In the genomic region with DNA sequence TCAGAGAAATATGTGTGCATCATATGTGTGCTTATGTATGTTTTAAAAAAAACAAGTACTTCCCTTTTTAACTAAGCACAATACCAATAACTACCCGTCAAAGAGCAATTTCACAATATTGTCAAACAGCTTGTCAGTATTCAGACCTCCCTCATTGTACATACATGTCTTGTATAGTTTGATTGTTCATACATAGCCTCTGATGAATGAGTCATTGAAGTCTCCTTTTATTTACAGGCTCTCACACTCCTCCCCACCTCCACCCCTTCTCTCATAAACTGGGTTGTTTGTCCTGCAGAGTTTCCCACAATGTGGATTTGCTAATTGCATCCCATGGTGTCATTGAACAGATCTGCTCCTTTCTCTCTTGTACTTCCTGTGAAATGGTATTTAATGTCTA, we compare ENCODE assay signal across 21 cellular contexts.
"Had no signal": no experiment of that assay in that cellular context is flagged by ENCODE, and none has a peak within 500 bp of the region (broad histone marks: within the 10 kb centered on the region; RNA-seq: fewer than 3 reads in every experiment).

No MANE protein-coding gene starts in this region.

- H3K9me3 ChIP-seq: adrenal gland, prostate gland, vagina had no signal

- ATAC-seq: left ventricle myocardium superior, right cardiac atrium had no signal

- H3K27ac Mint-ChIP-seq: activated naive CD4-positive, alpha-beta T cell treated with anti-CD3 and anti-CD28 coated beads, Interleukin-2, amount 10 ng/mL, durations not matched to agents 7 days and 5 days; activated T-helper 2 cell treated with anti-CD3 and anti-CD28 coated beads, Interferon-gamma antibody, Interleukin-2, Interleukin-4, amounts not matched to agents 10 μg/mL and 5 μg/mL and 100 μg/mL, durations not matched to agents 14 hours and 24 hours and 36 hours; nephron progenitor cell had no signal

- H3K9me3 Mint-ChIP-seq: activated naive CD4-positive, alpha-beta T cell treated with anti-CD3 and anti-CD28 coated beads, Interleukin-2, amount 10 ng/mL, durations not matched to agents 7 days and 5 days; activated T-helper 2 cell treated with anti-CD3 and anti-CD28 coated beads, Interferon-gamma antibody, Interleukin-2, Interleukin-4, amounts not matched to agents 10 μg/mL and 5 μg/mL and 100 μg/mL, durations not matched to agents 14 hours and 24 hours and 36 hours had no signal

- H3K36me3 ChIP-seq: adrenal gland, prostate gland, tibial nerve, vagina had no signal

- H3K4me1 Mint-ChIP-seq: activated naive CD4-positive, alpha-beta T cell treated with anti-CD3 and anti-CD28 coated beads, Interleukin-2, amount 10 ng/mL, durations not matched to agents 7 days and 5 days; nephron progenitor cell had no signal

- H3K4me1 ChIP-seq: prostate gland, tibial nerve had no signal

- H3K27ac ChIP-seq: adrenal gland, prostate gland, tibial nerve, vagina had no signal

- H3K36me3 Mint-ChIP-seq: activated naive CD4-positive, alpha-beta T cell treated with anti-CD3 and anti-CD28 coated beads, Interleukin-2, amount 10 ng/mL, durations not matched to agents 7 days and 5 days had no signal

- DNase-seq: activated CD4-positive, alpha-beta T cell treated with anti-CD3 and anti-CD28 coated beads, Interleukin-2, amount 50 U/mL, for 4 hours; activated CD4-positive, CD25-positive, alpha-beta regulatory T cell treated with anti-CD3 and anti-CD28 coated beads, Interleukin-2, amount 50 U/mL, for 72 hours; activated naive CD4-positive, alpha-beta T cell treated with anti-CD3 and anti-CD28 coated beads, Interleukin-2, amount 10 ng/mL, durations not matched to agents 7 days and 5 days; activated T-cell treated with anti-CD3 and anti-CD28 coated beads, Interleukin-2, amount 50 U/mL, for 1 hour; adrenal gland; caudate nucleus; foreskin fibroblast; kidney glomerular epithelial cell; left ventricle myocardium superior; mesenchymal stem cell; nephron progenitor cell; right cardiac atrium; small intestine; stimulated activated CD4-positive, alpha-beta T cell treated with anti-CD3 and anti-CD28 coated beads, Interleukin-4, amount 100 ng/mL, for 4 hours; stimulated activated CD8-positive, alpha-beta memory T cell treated with anti-CD3 and anti-CD28 coated beads, Interleukin-4, amount 100 ng/mL, for 48 hours; stimulated activated naive CD4-positive, alpha-beta T cell treated with Interleukin-2 at 50 U/mL for 16 hours; substantia nigra had no signal

- H3K4me3 ChIP-seq: adrenal gland, prostate gland, tibial nerve, vagina had no signal

- H3K27me3 ChIP-seq: adrenal gland, tibial nerve, vagina had no signal

- H3K4me3 Mint-ChIP-seq: activated naive CD4-positive, alpha-beta T cell treated with anti-CD3 and anti-CD28 coated beads, Interleukin-2, amount 10 ng/mL, durations not matched to agents 7 days and 5 days; nephron progenitor cell had no signal

- H3K27me3 Mint-ChIP-seq: activated naive CD4-positive, alpha-beta T cell treated with anti-CD3 and anti-CD28 coated beads, Interleukin-2, amount 10 ng/mL, durations not matched to agents 7 days and 5 days had no signal
